19 cellular contexts compared by ENCODE assay signal in genomic region chr1:94773296-94773809, GRCh38. TPM values are rescaled to one million over a fixed set of nuclear protein-coding genes. Genes with fewer than 3 reads are reported as not detected.
DNase-seq lines count a peak whose midpoint lies in the region; ATAC-seq and TF ChIP-seq lines count a peak whose summit lies in the region.
"Had no signal": no experiment of that assay in that cellular context is flagged by ENCODE, and none has a peak within 500 bp of the region (broad histone marks: within the 10 kb centered on the region; RNA-seq: fewer than 3 reads in every experiment).

No MANE protein-coding gene starts in this region.

- TF ChIP-seq EP300 in suprapubic skin (IDR thresholded peaks at IDR 0.05) (no peak), SK-N-SH (IDR thresholded peaks at IDR 0.05; ENCODE audit: borderline replicate concordance in 1 of 2, low read depth in 1 of 2, low read length in 1 of 2) (no peak)

- H3K9me3 ChIP-seq in HUES6 (ENCODE audit: control insufficient read depth, insufficient read depth, low read depth, low read length) (peaks cover 8% of the 10 kb centered on the region; the same call in 1 of the 2 replicates), esophagus (ENCODE audit: control insufficient read depth in 2 of 2, insufficient read depth in 1 of 2, low read depth in 1 of 2, low read length in 1 of 2) (peaks cover 3 to 4% of the 10 kb centered on the region in 2 donors), suprapubic skin (no peaks in the 10 kb centered on the region), SK-N-SH (no peaks in the 10 kb centered on the region)

- no peak overlapping the region for H2BK15ac ChIP-seq in mesendoderm (replicated peaks; ENCODE audit: low read depth)

- H3K4ac ChIP-seq in mesendoderm (ENCODE audit: low read depth, low read length) = peak overlapping the region; percentile 65

- no peak overlapping the region for H3K4me2 ChIP-seq in mesendoderm (ENCODE audit: low read length)
- H3K4me2 ChIP-seq in SK-N-SH = no peak overlapping the region
- H3K4me2 ChIP-seq: neural progenitor cell had no signal

- CTCF ChIA-PET in SK-N-SH (lab: Yijun Ruan, JAX) = no interaction called here

- TF ChIP-seq CTCF in suprapubic skin (IDR thresholded peaks at IDR 0.05) (no peak), SK-N-SH (IDR thresholded peaks at IDR 0.05) (no peak)

- no peak overlapping the region for H4K5ac ChIP-seq in mesendoderm (ENCODE audit: low read length)

- H2BK5ac ChIP-seq in mesendoderm (ENCODE audit: low read length) = no peak overlapping the region

- H3K27me3 ChIP-seq in HUES6 (ENCODE audit: control insufficient read depth, insufficient read depth, low read length) = no peaks in the 10 kb centered on the region
- H3K27me3 ChIP-seq in esophagus (ENCODE audit: control insufficient read depth in 1 of 2, insufficient read depth in 2 of 2, low read length in 2 of 2) = no peaks in the 10 kb centered on the region
- H3K27me3 ChIP-seq in mesendoderm (ENCODE audit: insufficient read depth, low read length, poor library complexity) = no peaks in the 10 kb centered on the region
- H3K27me3 ChIP-seq in suprapubic skin = no peaks in the 10 kb centered on the region
- H3K27me3 ChIP-seq in SK-N-SH (ENCODE audit: insufficient read depth) = no peaks in the 10 kb centered on the region
- H3K27me3 ChIP-seq: neural progenitor cell had no signal

- no peaks in the 10 kb centered on the region for H3K9me2 ChIP-seq in SK-N-SH

- no peak overlapping the region for H2AFZ ChIP-seq in SK-N-SH (ENCODE audit: low read depth)
- H2AFZ ChIP-seq: neural progenitor cell had no signal

- H3K79me1 ChIP-seq in mesendoderm (ENCODE audit: low read length) = no peaks in the 10 kb centered on the region

- H3K27ac ChIP-seq in HUES6 (ENCODE audit: low read depth, low read length) (peak overlapping the region; percentile 18; the same call in 1 of the 2 replicates), esophagus (ENCODE audit: low read depth in 2 of 2, low read length in 1 of 2) (peak overlapping the region; percentile 9 to 76), mesendoderm (ENCODE audit: low read depth, low read length) (peak overlapping the region; percentile 19), suprapubic skin (peak overlapping the region; percentile 17), SK-N-SH (ENCODE audit: low read depth in 2 of 2, low read length in 1 of 2) (no peak overlapping the region)
- H3K27ac ChIP-seq: neural progenitor cell, VCaP had no signal

- no peak overlapping the region for H3K9ac ChIP-seq in HUES6 (ENCODE audit: low read length)
- H3K9ac ChIP-seq in mesendoderm (ENCODE audit: low read length) = no peak overlapping the region
- no peak overlapping the region for H3K9ac ChIP-seq in SK-N-SH
- H3K9ac ChIP-seq: neural progenitor cell had no signal

- no peak overlapping the region for H4K8ac ChIP-seq in mesendoderm (ENCODE audit: low read depth, low read length)

- no peak for TF ChIP-seq POLR2A in suprapubic skin (IDR thresholded peaks at IDR 0.05)

- H3K4me3 ChIP-seq in HUES6 (ENCODE audit: low read depth, low read length) = no peak overlapping the region
- no peak overlapping the region for H3K4me3 ChIP-seq in esophagus (ENCODE audit: low read depth in 1 of 2, low read length in 2 of 2)
- no peak overlapping the region for H3K4me3 ChIP-seq in mesendoderm (ENCODE audit: low read length)
- H3K4me3 ChIP-seq in suprapubic skin = no peak overlapping the region
- no peak overlapping the region for H3K4me3 ChIP-seq in SK-N-SH (ENCODE audit: low read depth in 2 of 2, low read length in 1 of 2)
- H3K4me3 ChIP-seq: neural progenitor cell had no signal

- H3K4me1 ChIP-seq in HUES6 (ENCODE audit: control insufficient read depth, insufficient read depth, low read length) (peaks cover 13% of the 10 kb centered on the region; the same call in 1 of the 2 replicates), esophagus (ENCODE audit: control insufficient read depth in 2 of 2, insufficient read depth in 2 of 2, low read length in 1 of 2) (no peaks in the 10 kb centered on the region), mesendoderm (ENCODE audit: control insufficient read depth, low read depth, low read length) (peaks cover 12% of the 10 kb centered on the region), suprapubic skin (peaks cover 3% of the 10 kb centered on the region), SK-N-SH (ENCODE audit: control insufficient read depth in 1 of 2, insufficient read depth in 2 of 2, low read depth in 1 of 2, low read length in 1 of 2) (peaks cover 8 to 9% of the 10 kb centered on the region in 2 experiments; a peak in 1 of 4 replicates)
- H3K4me1 ChIP-seq: neural progenitor cell had no signal

- H3K18ac ChIP-seq in mesendoderm (ENCODE audit: low read length) = peak overlapping the region; percentile 43

- no peak for TF ChIP-seq RAD21 in SK-N-SH (IDR thresholded peaks at IDR 0.05; ENCODE audit: low read length)

- WGBS in esophagus, 2 donors = 76 to 87% methylated on average over 6 of the region's 6 CpGs
- WGBS in mesendoderm (ENCODE audit: extremely low coverage, insufficient coverage, low lambda C conversion rate) = no CpG with 5 or more reads among the region's 6 CpGs
- 87% methylated on average over 6 of the region's 6 CpGs for WGBS in suprapubic skin
- WGBS in SK-N-SH (ENCODE audit: low lambda C conversion rate) = 90% methylated on average over 5 of the region's 6 CpGs

- no peaks in the 10 kb centered on the region for H4K20me1 ChIP-seq in SK-N-SH (ENCODE audit: insufficient read depth)

- peak overlapping the region; percentile 46 for H3K56ac ChIP-seq in mesendoderm (ENCODE audit: low read length)

- no peaks in the 10 kb centered on the region for H3F3A ChIP-seq in SK-N-SH (replicated peaks; ENCODE audit: insufficient read depth)

- peak overlapping the region; percentile 61 for H3K23ac ChIP-seq in mesendoderm (ENCODE audit: low read length)

- intact Hi-C loops in sciatic nerve (cut with DNase I) = no loop called here

- H3K79me2 ChIP-seq in mesendoderm (ENCODE audit: control insufficient read depth, insufficient read depth, low read length) = no peaks in the 10 kb centered on the region
- H3K79me2 ChIP-seq in SK-N-SH (ENCODE audit: insufficient read depth) = no peaks in the 10 kb centered on the region

- POLR2A ChIA-PET in SK-N-SH (lab: Yijun Ruan, JAX) = no interaction called here

- H2BK120ac ChIP-seq in mesendoderm (ENCODE audit: low read depth, low read length) = no peak overlapping the region

- H2AK5ac ChIP-seq in mesendoderm (ENCODE audit: low read length) = no peak overlapping the region

- H3K36me3 ChIP-seq in HUES6 (ENCODE audit: control insufficient read depth, insufficient read depth, low read length) (no peaks in the 10 kb centered on the region), esophagus (ENCODE audit: control insufficient read depth in 2 of 2, insufficient read depth in 2 of 2, low read length in 1 of 2) (no peaks in the 10 kb centered on the region), mesendoderm (ENCODE audit: control insufficient read depth, insufficient read depth, low read length) (no peaks in the 10 kb centered on the region), suprapubic skin (no peaks in the 10 kb centered on the region), SK-N-SH (replicated peaks in 1 of 2; ENCODE audit: control insufficient read depth in 1 of 2, insufficient read depth in 2 of 2, low read length in 1 of 2) (no peaks in the 10 kb centered on the region)
- H3K36me3 ChIP-seq: neural progenitor cell had no signal

- no peak for ATAC-seq in sciatic nerve
- ATAC-seq: T-helper 17 cell had no signal

- peak; percentile 88 for DNase-seq in mesendoderm
- DNase-seq in suprapubic skin (ENCODE audit: low spot score in 2 of 2) = no peak
- no peak for DNase-seq in stimulated activated CD4-positive, alpha-beta T cell treated with anti-CD3 and anti-CD28 coated beads, Interleukin-15, amount 100 ng/mL, for 24 hours
- no peak for DNase-seq in SK-N-SH
- no peak for DNase-seq in NCI-H2029 (lab: John Stamatoyannopoulos, UW)
- no peak for DNase-seq in sciatic nerve (ENCODE audit: low spot score)
- DNase-seq: activated CD4-positive, alpha-beta T cell treated with anti-CD3 and anti-CD28 coated beads, Interleukin-2, amount 50 U/mL, for 4 hours; activated gamma-delta T cell; effector CD4-positive, alpha-beta T cell; GOT3; hypothalamus; NCI-H1436; retina; SHP77; T-helper 17 cell had no signal

TF ChIP-seq in SK-N-SH, 30 proteins besides CTCF, POLR2A, EP300 and RAD21 (continues in another document):
- no peak for TF ChIP-seq ELF1 (IDR thresholded peaks at IDR 0.05)
- TF ChIP-seq ZBTB33 (IDR thresholded peaks at IDR 0.05; ENCODE audit: borderline replicate concordance, low read depth) = no peak
- TF ChIP-seq MAX (IDR thresholded peaks at IDR 0.05; ENCODE audit: low read depth) = no peak
- TF ChIP-seq GATA2 (CRISPR knock-in tag; IDR thresholded peaks at IDR 0.05) = no peak
- TF ChIP-seq RFX5 (IDR thresholded peaks at IDR 0.05; ENCODE audit: low read length) = no peak
- no peak for TF ChIP-seq MEF2A (IDR thresholded peaks at IDR 0.05; ENCODE audit: borderline replicate concordance, low read depth)
- TF ChIP-seq FOXJ3 (CRISPR knock-in tag; IDR thresholded peaks at IDR 0.05) = no peak
- TF ChIP-seq TAF1 (IDR thresholded peaks at IDR 0.05; ENCODE audit: borderline replicate concordance, low read depth, low read length) = no peak
- TF ChIP-seq NFIC (IDR thresholded peaks at IDR 0.05; ENCODE audit: borderline replicate concordance) = no peak
- no peak for TF ChIP-seq RCOR1 (IDR thresholded peaks at IDR 0.05; ENCODE audit: low read length)

RNA-seq across cellular contexts. Expression of gene SLC44A3, which starts 46.8 kb away (rescaled TPM):
- polyA plus RNA-seq in esophagus = 1 to 10 TPM; 7.0 to 7.4 TPM
- polyA plus RNA-seq in mesendoderm (2013, experiment 1 of 2) = 1.3 TPM
- polyA plus RNA-seq in mesendoderm (2013, experiment 2 of 2) = 1.5 TPM
- 10 to 100 TPM in 2 of 4 donors, 1 to 10 TPM in 2; 7.6 to 15.5 (median 10.0) TPM for total RNA-seq in suprapubic skin
- polyA plus RNA-seq in SK-N-SH (2012; rRNA removed) = 2.6 and 4.4 TPM in 2 replicates
- polyA plus RNA-seq in SK-N-SH (2012; cell fraction: cytosol; rRNA removed) = 3.8 and 4.0 TPM in 2 replicates
- polyA plus RNA-seq in SK-N-SH (2012; cell fraction: nucleus; rRNA removed) = 2.8 and 4.4 TPM in 2 replicates
- 13.8 TPM for total RNA-seq in sciatic nerve

Comparison
In these comparisons a context has a peak if more than half of its experiments do, and no peak if none do; other contexts are left out.
1. H3K27ac ChIP-seq: peak in HUES6 (single experiment), esophagus (2 of 2), mesendoderm (single experiment) and suprapubic skin (single experiment); none in SK-N-SH (0 of 2).